In the genomic region with DNA sequence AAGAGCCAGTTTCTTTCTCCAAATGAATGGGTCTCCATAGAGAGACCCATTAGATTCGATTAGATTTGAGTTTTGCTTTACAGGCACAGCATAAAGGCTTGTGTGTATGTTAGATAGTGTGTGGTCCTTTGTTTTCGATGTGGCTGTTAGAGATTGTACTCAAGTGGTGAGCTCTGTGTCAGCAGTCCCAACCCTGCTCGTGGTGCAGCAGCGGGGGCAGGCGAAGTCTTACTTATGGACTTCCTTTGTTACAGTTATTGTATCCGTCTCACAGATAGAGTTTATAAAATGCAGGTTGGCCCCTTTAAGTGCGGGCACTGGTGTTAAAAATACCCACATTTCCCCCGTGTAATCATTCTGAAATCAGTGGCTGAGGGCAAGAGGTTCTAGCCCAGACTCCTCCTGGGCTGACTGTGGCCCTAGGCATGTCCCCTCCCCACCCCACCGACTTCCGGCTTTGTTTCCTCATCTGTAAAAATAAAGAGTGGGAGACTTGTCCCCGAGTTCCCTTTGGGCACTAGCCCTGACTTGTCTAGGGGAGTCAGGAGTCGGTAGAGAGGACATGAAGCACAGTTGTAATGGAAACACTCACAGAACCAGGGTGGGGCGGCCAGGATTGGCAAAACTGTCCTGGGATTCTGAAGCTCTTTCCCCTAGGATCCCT, we compare ENCODE assay signal across 8 cellular contexts. TPM values are rescaled to one million over a fixed set of nuclear protein-coding genes. Genes with fewer than 3 reads are reported as not detected.
A peak's percentile ranks its signal among the peaks of the same experiment; 100 is the strongest.
DNase-seq lines count a peak whose midpoint lies in the region; ATAC-seq, FAIRE-seq and TF ChIP-seq lines count a peak whose summit lies in the region.

No MANE protein-coding gene starts in this region.

- no peak overlapping the region for H3K4me3 ChIP-seq in GM12878

- in situ Hi-C loops in GM12878 (cut with MboI), result loop anchor here (5.0 kb wide), 3 partner anchors 119 to 399 kb away; a partner anchor contains a TSS

- peak overlapping the region; percentile 5; the same call in 1 of the 2 replicates for H3K9ac ChIP-seq in GM12878 (ENCODE audit: control insufficient read depth, insufficient read depth, low read length)

- FAIRE-seq in GM12878 (lab: Jason Lieb, UNC), result no peak

- TF ChIP-seq EP300 in GM12878 (IDR thresholded peaks at IDR 0.05; ENCODE audit: borderline replicate concordance in 1 of 2, control insufficient read depth in 1 of 2, low read depth in 2 of 2, low read length in 2 of 2), result peak in 1 of 2 experiments; percentile 23; a peak in 1 of 4 replicates

- H3K4me2 ChIP-seq in GM12878 (ENCODE audit: control insufficient read depth, insufficient read depth), result peak overlapping the region; percentile 24

- SMC1A ChIA-PET in GM12878 (lab: Charles Lee; ENCODE audit: uncharacterized antibody, unreplicated experiment), result interaction anchor here (0.6 to 9.4 kb wide), 24 partner anchors 11 to 408 kb away, joined by 3 to 148 read pairs (median 3); a partner anchor contains a TSS

- peak overlapping the region; percentile 48 for H2AFZ ChIP-seq in GM12878 (ENCODE audit: control insufficient read depth, low read depth, low read length)

- ATAC-seq in HG02623 (IDR thresholded peaks at IDR 0.05; ENCODE audit: unreplicated experiment) (peak; percentile 36), GM12878 (peak; percentile 73), HG02970 (IDR thresholded peaks at IDR 0.05; ENCODE audit: low FRiP score, unreplicated experiment) (no peak), left lobe of liver (no peak)

- no peak for TF ChIP-seq RAD21 in GM12878 (IDR thresholded peaks at IDR 0.05; ENCODE audit: insufficient read depth, low read depth, low read length)

- H3K36me3 ChIP-seq in GM12878 (ENCODE audit: control insufficient read depth in 2 of 2, insufficient read depth in 2 of 2, low read length in 1 of 2), result no peaks in the 10 kb centered on the region

- H3K27me3 ChIP-seq in GM12878 (replicated peaks in 1 of 2; ENCODE audit: control insufficient read depth in 2 of 2, insufficient read depth in 2 of 2, low read length in 1 of 2), result no peaks in the 10 kb centered on the region

- no peaks in the 10 kb centered on the region for H4K20me1 ChIP-seq in GM12878 (ENCODE audit: control insufficient read depth, insufficient read depth)

- WGBS in GM12878 (ENCODE audit: insufficient coverage, insufficient replicate concordance, low lambda C conversion rate, missing lambda C conversion rate), result 2% methylated on average over 12 of the region's 13 CpGs

- BruUV-seq in GM12878 (replicated peaks; lab: Mats Ljungman, UMichigan), result no TSS peak

- TF ChIP-seq POLR2A in GM12878 (IDR thresholded peaks at IDR 0.05; ENCODE audit: low read depth, low read length), result no peak

- peaks cover 35% of the 10 kb centered on the region for H3K4me1 ChIP-seq in GM12878 (ENCODE audit: control insufficient read depth, insufficient read depth, low read length)

- no peaks in the 10 kb centered on the region for H3K79me2 ChIP-seq in GM12878 (ENCODE audit: control insufficient read depth, insufficient read depth, low read length)

- CTCF ChIA-PET in GM10248 (lab: Yijun Ruan, JAX) (interaction anchor here (1.4 to 2.5 kb wide), 14 partner anchors 10 to 578 kb away, joined by 3 to 18 read pairs (median 6); no protein-coding TSS in a partner anchor), GM12878 (lab: Yijun Ruan, JAX) (interaction anchor here (0.6 to 6.6 kb wide), 20 partner anchors 8 to 401 kb away, joined by 3 to 182 read pairs (median 4); a partner anchor contains a TSS)

- no peak for TF ChIP-seq CTCF in GM10248 (IDR thresholded peaks at IDR 0.05; ENCODE audit: control extremely low read depth, extremely low read depth, low read depth, missing control alignments)
- TF ChIP-seq CTCF in GM12878 (IDR thresholded peaks at IDR 0.05 in 2 of 3, conservative IDR thresholded peaks at IDR 0.05 in 1 of 3; ENCODE audit: control insufficient read depth in 2 of 3, extremely low read depth in 1 of 3, insufficient read depth in 1 of 3, low read depth in 3 of 3, low read length in 3 of 3), result no peak

- RAD21 ChIA-PET in GM12878 (lab: Charles Lee; ENCODE audit: unreplicated experiment), result interaction anchor here (0.9 to 6.5 kb wide), 23 partner anchors 13 to 401 kb away, joined by 3 to 75 read pairs (median 5); a partner anchor contains a TSS

- peak; percentile 35 for DNase-seq in GM10248 (ENCODE audit: extremely low spot score)
- peak; percentile 95 for DNase-seq in NCI-H69 (lab: John Stamatoyannopoulos, UW)
- no peak for DNase-seq in GM12878 (ENCODE audit: low read depth, low spot score)
- DNase-seq in midbrain (lab: John Stamatoyannopoulos, UW), result peak; percentile 78
- DNase-seq in left lobe of liver (ENCODE audit: low spot score), result no peak
- no peak for DNase-seq in iPS-NIHi7 (ENCODE audit: extremely low spot score)

- POLR2A ChIA-PET in GM10248 (lab: Yijun Ruan, JAX), result no interaction called here
- POLR2A ChIA-PET in GM12878 (lab: Charles Lee), result interaction anchor here (0.6 to 1.1 kb wide), 5 partner anchors 13 to 576 kb away, joined by 3 to 5 read pairs (median 3); no protein-coding TSS in a partner anchor

- H3K9me3 ChIP-seq in GM12878 (replicated peaks; ENCODE audit: control insufficient read depth, insufficient read depth, low read length), result no peaks in the 10 kb centered on the region

- peak overlapping the region; percentile 14 for H3K27ac ChIP-seq in GM12878 (ENCODE audit: control insufficient read depth, insufficient read depth)

- intact Hi-C loops in GM12878 (cut with micrococcal nuclease; ENCODE audit: unreplicated experiment), result loop anchor here (1.0 to 5.0 kb wide), 3 partner anchors 51 to 284 kb away; no protein-coding TSS in a partner anchor

TF ChIP-seq in GM12878, 131 proteins besides CTCF, POLR2A, EP300 and RAD21 (continues in another document):
- TF ChIP-seq, protein P1, sequence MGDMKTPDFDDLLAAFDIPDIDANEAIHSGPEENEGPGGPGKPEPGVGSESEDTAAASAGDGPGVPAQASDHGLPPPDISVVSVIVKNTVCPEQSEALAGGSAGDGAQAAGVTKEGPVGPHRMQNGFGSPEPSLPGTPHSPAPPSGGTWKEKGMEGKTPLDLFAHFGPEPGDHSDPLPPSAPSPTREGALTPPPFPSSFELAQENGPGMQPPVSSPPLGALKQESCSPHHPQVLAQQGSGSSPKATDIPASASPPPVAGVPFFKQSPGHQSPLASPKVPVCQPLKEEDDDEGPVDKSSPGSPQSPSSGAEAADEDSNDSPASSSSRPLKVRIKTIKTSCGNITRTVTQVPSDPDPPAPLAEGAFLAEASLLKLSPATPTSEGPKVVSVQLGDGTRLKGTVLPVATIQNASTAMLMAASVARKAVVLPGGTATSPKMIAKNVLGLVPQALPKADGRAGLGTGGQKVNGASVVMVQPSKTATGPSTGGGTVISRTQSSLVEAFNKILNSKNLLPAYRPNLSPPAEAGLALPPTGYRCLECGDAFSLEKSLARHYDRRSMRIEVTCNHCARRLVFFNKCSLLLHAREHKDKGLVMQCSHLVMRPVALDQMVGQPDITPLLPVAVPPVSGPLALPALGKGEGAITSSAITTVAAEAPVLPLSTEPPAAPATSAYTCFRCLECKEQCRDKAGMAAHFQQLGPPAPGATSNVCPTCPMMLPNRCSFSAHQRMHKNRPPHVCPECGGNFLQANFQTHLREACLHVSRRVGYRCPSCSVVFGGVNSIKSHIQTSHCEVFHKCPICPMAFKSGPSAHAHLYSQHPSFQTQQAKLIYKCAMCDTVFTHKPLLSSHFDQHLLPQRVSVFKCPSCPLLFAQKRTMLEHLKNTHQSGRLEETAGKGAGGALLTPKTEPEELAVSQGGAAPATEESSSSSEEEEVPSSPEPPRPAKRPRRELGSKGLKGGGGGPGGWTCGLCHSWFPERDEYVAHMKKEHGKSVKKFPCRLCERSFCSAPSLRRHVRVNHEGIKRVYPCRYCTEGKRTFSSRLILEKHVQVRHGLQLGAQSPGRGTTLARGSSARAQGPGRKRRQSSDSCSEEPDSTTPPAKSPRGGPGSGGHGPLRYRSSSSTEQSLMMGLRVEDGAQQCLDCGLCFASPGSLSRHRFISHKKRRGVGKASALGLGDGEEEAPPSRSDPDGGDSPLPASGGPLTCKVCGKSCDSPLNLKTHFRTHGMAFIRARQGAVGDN (IDR thresholded peaks at IDR 0.05), result peak; percentile 86
- peak; percentile 54 for TF ChIP-seq NR2F1 (conservative IDR thresholded peaks at IDR 0.05)
- peak; percentile 60 for TF ChIP-seq RUNX3 (IDR thresholded peaks at IDR 0.05; ENCODE audit: low read length)
- TF ChIP-seq, protein P2, sequence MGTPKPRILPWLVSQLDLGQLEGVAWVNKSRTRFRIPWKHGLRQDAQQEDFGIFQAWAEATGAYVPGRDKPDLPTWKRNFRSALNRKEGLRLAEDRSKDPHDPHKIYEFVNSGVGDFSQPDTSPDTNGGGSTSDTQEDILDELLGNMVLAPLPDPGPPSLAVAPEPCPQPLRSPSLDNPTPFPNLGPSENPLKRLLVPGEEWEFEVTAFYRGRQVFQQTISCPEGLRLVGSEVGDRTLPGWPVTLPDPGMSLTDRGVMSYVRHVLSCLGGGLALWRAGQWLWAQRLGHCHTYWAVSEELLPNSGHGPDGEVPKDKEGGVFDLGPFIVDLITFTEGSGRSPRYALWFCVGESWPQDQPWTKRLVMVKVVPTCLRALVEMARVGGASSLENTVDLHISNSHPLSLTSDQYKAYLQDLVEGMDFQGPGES (IDR thresholded peaks at IDR 0.05), result no peak
- 0 out of 2 replicates have a peak, but pooled peaks have one; percentile 6 for TF ChIP-seq ZNF384 (IDR thresholded peaks at IDR 0.05; ENCODE audit: borderline replicate concordance, low read depth, low read length)
- TF ChIP-seq, protein P3, sequence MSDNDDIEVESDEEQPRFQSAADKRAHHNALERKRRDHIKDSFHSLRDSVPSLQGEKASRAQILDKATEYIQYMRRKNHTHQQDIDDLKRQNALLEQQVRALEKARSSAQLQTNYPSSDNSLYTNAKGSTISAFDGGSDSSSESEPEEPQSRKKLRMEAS (IDR thresholded peaks at IDR 0.05; ENCODE audit: low read depth, low read length), result no peak
- no peak for TF ChIP-seq ZNF217 (IDR thresholded peaks at IDR 0.05)

RNA-seq across cellular contexts. Expression of a gene that starts 28.6 kb away (rescaled TPM):
- total RNA-seq in GM12878 (2013; cell fraction: nucleolus; rRNA removed), result 1.7 and 3.9 TPM in 2 replicates
- 2.7 and 5.0 TPM in 2 replicates for total RNA-seq in GM12878 (2014; rRNA removed)
- total RNA-seq in GM12878 (2014; rRNA removed; fragmentation: Illumina TruSeq; extraction: Trizol), result 3.3 and 3.4 TPM in 2 replicates
- total RNA-seq in GM12878 (2021), result 4.3 and 4.7 TPM in 2 replicates
- polyA plus RNA-seq in GM12878 (2011; ENCODE audit: low read depth), result 0.73 TPM
- polyA plus RNA-seq in GM12878 (2011; rRNA removed), result 3.4 and 3.8 TPM in 2 replicates
- polyA plus RNA-seq in GM12878 (2011; cell fraction: cytosol; rRNA removed), result 1.6 and 1.9 TPM in 2 replicates
- polyA plus RNA-seq in GM12878 (2011; cell fraction: nucleus; rRNA removed), result 3.7 and 4.9 TPM in 2 replicates
- polyA plus RNA-seq in GM12878 (2012), result 0.80 and 1.1 TPM in 2 replicates
- 3.3 and 3.8 TPM in 2 replicates for polyA plus RNA-seq in GM12878 (2014; fragmentation: Illumina TruSeq; extraction: Trizol)
- under 1 TPM; 0.52 to 0.77 TPM for polyA plus RNA-seq in GM12878 (2014; fragmentation: Nextera tagmentation; extraction: Ambion mirVana)
- 3.0 and 3.3 TPM in 2 replicates for polyA plus RNA-seq in GM12878 (2014; rRNA removed)
- polyA plus RNA-seq in GM12878 (2016; fragmentation: Nextera tagmentation; extraction: Ambion mirVana), result 1 to 10 TPM in 1 of 2 experiments, under 1 TPM in 1; 0.52 to 1.9 TPM
- polyA minus RNA-seq in GM12878 (2011; rRNA and poly(A)+ RNA removed), result 2.0 and 2.1 TPM in 2 replicates
- 0.83 and 1.7 TPM in 2 replicates for polyA minus RNA-seq in GM12878 (2011; cell fraction: cytosol; rRNA and poly(A)+ RNA removed)
- 0.85 and 1.5 TPM in 2 replicates for polyA minus RNA-seq in GM12878 (2011; cell fraction: nucleus; rRNA and poly(A)+ RNA removed)
- 2.8 TPM for total RNA-seq in left lobe of liver

Comparison
In these comparisons a context has a peak if more than half of its experiments do, and no peak if none do; other contexts are left out.
1. DNase-seq: peak in GM10248 (single experiment), NCI-H69 (single experiment) and midbrain (single experiment); none in GM12878 (single experiment), left lobe of liver (single experiment) and iPS-NIHi7 (single experiment).
2. ATAC-seq: peak in HG02623 (single experiment) and GM12878 (single experiment); none in HG02970 (single experiment) and left lobe of liver (single experiment).